27 cellular contexts compared by ENCODE assay signal in genomic region chrX:2863646-2864045, GRCh38. TPM values are rescaled to one million over a fixed set of nuclear protein-coding genes. Genes with fewer than 3 reads are reported as not detected.
DNase-seq lines count a peak whose midpoint lies in the region; ATAC-seq and TF ChIP-seq lines count a peak whose summit lies in the region.
"Had no signal": no experiment of that assay in that cellular context is flagged by ENCODE, and none has a peak within 500 bp of the region (broad histone marks: within the 10 kb centered on the region; RNA-seq: fewer than 3 reads in every experiment).

No MANE protein-coding gene starts in this region.

- no peaks in the 10 kb centered on the region for H3K79me2 ChIP-seq in neural progenitor cell (ENCODE audit: low read depth)

- H4K20me1 ChIP-seq in neural progenitor cell (ENCODE audit: low read depth) = no peaks in the 10 kb centered on the region

- H2AFZ ChIP-seq in neural progenitor cell (replicated peaks) = no peak overlapping the region

- peaks cover 3% of the 10 kb centered on the region for H3K4me1 Mint-ChIP-seq in neural progenitor cell
- H3K4me1 Mint-ChIP-seq: activated naive CD4-positive, alpha-beta T cell treated with anti-CD3 and anti-CD28 coated beads, Interleukin-2, amount 50 U/mL, for 24 hours; T-helper 17 cell had no signal

- no peak overlapping the region for H3K4me2 ChIP-seq in neural progenitor cell

- H3K9ac ChIP-seq in NT2/D1 (ENCODE audit: insufficient read length, low read depth) (no peak overlapping the region), neural progenitor cell (no peak overlapping the region)

- H3K36me3 ChIP-seq in NT2/D1 (ENCODE audit: insufficient read depth, insufficient read length, low read length) (peaks cover 53% of the 10 kb centered on the region), neural progenitor cell (no peaks in the 10 kb centered on the region)
- H3K36me3 ChIP-seq: BE2C, left ventricle myocardium inferior, ovary, transverse colon had no signal

- H3K9me3 ChIP-seq in NT2/D1 (ENCODE audit: insufficient read depth, low read length) = no peaks in the 10 kb centered on the region
- no peaks in the 10 kb centered on the region for H3K9me3 ChIP-seq in neural progenitor cell (ENCODE audit: low read depth)
- H3K9me3 ChIP-seq: BE2C, body of pancreas, Caco-2, left ventricle myocardium inferior, ovary, transverse colon had no signal

- no peak overlapping the region for H3K27ac ChIP-seq in foreskin keratinocyte
- H3K27ac ChIP-seq in neural progenitor cell = no peak overlapping the region
- H3K27ac ChIP-seq: body of pancreas, left ventricle myocardium inferior, ovary, transverse colon, WERI-Rb-1 had no signal

- H3K4me3 Mint-ChIP-seq in neural progenitor cell = no peak overlapping the region
- H3K4me3 Mint-ChIP-seq: activated CD8-positive, alpha-beta T cell treated with anti-CD3 and anti-CD28 coated beads for 36 hours; activated naive CD4-positive, alpha-beta T cell treated with anti-CD3 and anti-CD28 coated beads, Interleukin-2, amount 50 U/mL, for 24 hours; activated T-cell treated with anti-CD3 and anti-CD28 coated beads, Interleukin-2, amount 50 U/mL, for 24 hours; dendritic cell treated with granulocyte-macrophage colony-stimulating factor and Interleukin-4, amounts not matched to agents 40 ng/mL and 50 ng/mL, for 4 days; T-helper 17 cell had no signal

- TF ChIP-seq CTCF in foreskin keratinocyte (conservative IDR thresholded peaks at IDR 0.05) (no peak), neural progenitor cell (IDR thresholded peaks at IDR 0.05) (no peak)

- H3K4me3 ChIP-seq in NT2/D1 (ENCODE audit: insufficient read length, low read depth) = no peak overlapping the region
- no peak overlapping the region for H3K4me3 ChIP-seq in neural progenitor cell
- H3K4me3 ChIP-seq: body of pancreas, left ventricle myocardium inferior, ovary, transverse colon had no signal

- no peak overlapping the region for H3K27ac Mint-ChIP-seq in neural progenitor cell
- H3K27ac Mint-ChIP-seq: activated CD8-positive, alpha-beta T cell treated with anti-CD3 and anti-CD28 coated beads for 36 hours; activated naive CD4-positive, alpha-beta T cell treated with anti-CD3 and anti-CD28 coated beads, Interleukin-2, amount 50 U/mL, for 24 hours; activated T-cell treated with anti-CD3 and anti-CD28 coated beads, Interleukin-2, amount 50 U/mL, for 24 hours; dendritic cell treated with granulocyte-macrophage colony-stimulating factor and Interleukin-4, amounts not matched to agents 40 ng/mL and 50 ng/mL, for 4 days; T-helper 17 cell had no signal

- DNase-seq in EL = peak; percentile 39
- peak; percentile 32 for DNase-seq in NT2/D1 (ENCODE audit: low read depth, low spot score)
- peak; percentile 36 to 60 for DNase-seq in foreskin keratinocyte
- peak; percentile 16 for DNase-seq in neural progenitor cell (ENCODE audit: low spot score)
- no peak for DNase-seq in stimulated activated CD4-positive, alpha-beta T cell treated with anti-CD3 and anti-CD28 coated beads, Interleukin-4, amount 100 ng/mL, for 24 hours
- no peak for DNase-seq in hepatic stellate cell (ENCODE audit: low spot score)
- DNase-seq: activated CD8-positive, alpha-beta T cell treated with anti-CD3 and anti-CD28 coated beads for 36 hours; activated T-cell treated with anti-CD3 and anti-CD28 coated beads, Interleukin-2, amount 50 U/mL, for 24 hours; BE2C; body of pancreas; left ventricle myocardium inferior; NCI-H69; OCI-M1; ovary; SIG-M5; stimulated activated naive CD4-positive, alpha-beta T cell; T-helper 17 cell; transverse colon; WERI-Rb-1 had no signal

- H3K4me1 ChIP-seq in NT2/D1 (ENCODE audit: insufficient read depth, insufficient read length) (no peaks in the 10 kb centered on the region), foreskin keratinocyte (no peaks in the 10 kb centered on the region), neural progenitor cell (no peaks in the 10 kb centered on the region)
- H3K4me1 ChIP-seq: BE2C, body of pancreas, Caco-2, left ventricle myocardium inferior, transverse colon had no signal

- peaks cover 2% of the 10 kb centered on the region for H3K27me3 Mint-ChIP-seq in neural progenitor cell (ENCODE audit: insufficient read depth, low read depth)
- H3K27me3 Mint-ChIP-seq: activated CD8-positive, alpha-beta T cell treated with anti-CD3 and anti-CD28 coated beads for 36 hours; activated naive CD4-positive, alpha-beta T cell treated with anti-CD3 and anti-CD28 coated beads, Interleukin-2, amount 50 U/mL, for 24 hours; dendritic cell treated with granulocyte-macrophage colony-stimulating factor and Interleukin-4, amounts not matched to agents 40 ng/mL and 50 ng/mL, for 4 days; T-helper 17 cell had no signal

- H3K27me3 ChIP-seq in NT2/D1 (ENCODE audit: insufficient read depth, insufficient read length) (no peaks in the 10 kb centered on the region), foreskin keratinocyte (no peaks in the 10 kb centered on the region), neural progenitor cell (no peaks in the 10 kb centered on the region)
- H3K27me3 ChIP-seq: BE2C, body of pancreas, ovary, transverse colon had no signal

- H3K9me3 Mint-ChIP-seq in neural progenitor cell = no peaks in the 10 kb centered on the region
- H3K9me3 Mint-ChIP-seq: activated CD8-positive, alpha-beta T cell treated with anti-CD3 and anti-CD28 coated beads for 36 hours; activated naive CD4-positive, alpha-beta T cell treated with anti-CD3 and anti-CD28 coated beads, Interleukin-2, amount 50 U/mL, for 24 hours; activated T-cell treated with anti-CD3 and anti-CD28 coated beads, Interleukin-2, amount 50 U/mL, for 24 hours; dendritic cell treated with granulocyte-macrophage colony-stimulating factor and Interleukin-4, amounts not matched to agents 40 ng/mL and 50 ng/mL, for 4 days had no signal

- H3K36me3 Mint-ChIP-seq in neural progenitor cell = peaks cover 50% of the 10 kb centered on the region
- H3K36me3 Mint-ChIP-seq: activated naive CD4-positive, alpha-beta T cell treated with anti-CD3 and anti-CD28 coated beads, Interleukin-2, amount 50 U/mL, for 24 hours had no signal

- peaks cover 3% of the 10 kb centered on the region for H3F3A ChIP-seq in neural progenitor cell (ENCODE audit: low read depth)

- ATAC-seq in foreskin keratinocyte (no peak), GM19463 (IDR thresholded peaks at IDR 0.05; ENCODE audit: unreplicated experiment) (no peak), HG03520 (IDR thresholded peaks at IDR 0.05; ENCODE audit: unreplicated experiment) (no peak)
- ATAC-seq: activated CD8-positive, alpha-beta T cell treated with anti-CD3 and anti-CD28 coated beads for 36 hours; body of pancreas; sciatic nerve; T-helper 17 cell had no signal

RNA-seq across cellular contexts. Expression of gene GYG2, which starts 34.9 kb away (rescaled TPM):
- total RNA-seq in foreskin keratinocyte (0.04 TPM in 1 of 2 replicates, not detected in the other), neural progenitor cell (ENCODE audit: low replicate concordance) (44.4 and 65.6 TPM in 2 replicates)
- not detected in 2 replicates for polyA plus RNA-seq in foreskin keratinocyte
- total RNA-seq: activated CD8-positive, alpha-beta T cell treated with anti-CD3 and anti-CD28 coated beads for 36 hours; Daoy; HT1080; T-helper 17 cell had no signal

Comparison
In these comparisons a context has a peak if more than half of its experiments do, and no peak if none do; other contexts are left out.
1. DNase-seq: peak in EL (single experiment), NT2/D1 (single experiment), foreskin keratinocyte (2 of 2) and neural progenitor cell (single experiment); none in stimulated activated CD4-positive, alpha-beta T cell treated with anti-CD3 and anti-CD28 coated beads, Interleukin-4, amount 100 ng/mL, for 24 hours (single experiment) and hepatic stellate cell (single experiment).
2. RNA of gene GYG2, which starts 34.9 kb away (total RNA-seq): 44.4 to 65.6 TPM in neural progenitor cell; 0.04 TPM in foreskin keratinocyte; every median in the first group is over 10 times any median in the second.